In genomic region chr1:226691257-226691656, GRCh38 we compare ENCODE assay signal across 8 cellular contexts. TPM values are rescaled to one million over a fixed set of nuclear protein-coding genes. Genes with fewer than 3 reads are reported as not detected.
DNase-seq lines count a peak whose midpoint lies in the region; TF ChIP-seq lines count a peak whose summit lies in the region.

No MANE protein-coding gene starts in this region.

- H4K20me1 ChIP-seq in hepatocyte (ENCODE audit: insufficient read depth, poor library complexity, severe bottlenecking), result no peaks in the 10 kb centered on the region

- no peak overlapping the region for H2AFZ ChIP-seq in hepatocyte

- intact Hi-C loops in sigmoid colon (cut with DNase I), result loop anchor here (5.0 kb wide), 1 partner anchor 34 kb away; no protein-coding TSS in a partner anchor

- TF ChIP-seq EP300 in tibial nerve (IDR thresholded peaks at IDR 0.05), result no peak
- TF ChIP-seq EP300 in sigmoid colon (IDR thresholded peaks at IDR 0.05), result no peak

- H3K27ac ChIP-seq in hepatocyte (peak overlapping the region; percentile 76), tibial nerve (peak overlapping the region in 3 of 4 donors; percentile 40 to 78 (median 67)), sigmoid colon (peak overlapping the region in 1 of 4 donors; percentile 71)

- 73% methylated on average over 4 of the region's 4 CpGs for WGBS in hepatocyte (ENCODE audit: low lambda C conversion rate, missing lambda C conversion rate)
- WGBS in tibial nerve, 2 donors, result 20 to 25% methylated on average over 4 of the region's 4 CpGs
- WGBS in sigmoid colon, 2 donors, result 37 to 77% methylated on average over 4 of the region's 4 CpGs

- TF ChIP-seq POLR2A in tibial nerve (IDR thresholded peaks at IDR 0.05), result no peak
- no peak for TF ChIP-seq POLR2A in sigmoid colon (IDR thresholded peaks at IDR 0.05)

- TF ChIP-seq CTCF in hepatocyte (IDR thresholded peaks at IDR 0.05; ENCODE audit: poor library complexity), result no peak
- TF ChIP-seq CTCF in tibial nerve (IDR thresholded peaks at IDR 0.05), result no peak
- TF ChIP-seq CTCF in sigmoid colon (IDR thresholded peaks at IDR 0.05), result no peak

- H3K9me3 ChIP-seq in hepatocyte (ENCODE audit: low read depth), result no peaks in the 10 kb centered on the region
- H3K9me3 ChIP-seq in tibial nerve, result no peaks in the 10 kb centered on the region
- H3K9me3 ChIP-seq in sigmoid colon, result no peaks in the 10 kb centered on the region

- H3K36me3 ChIP-seq in hepatocyte (replicated peaks; ENCODE audit: insufficient read depth, low read depth), result no peaks in the 10 kb centered on the region
- H3K36me3 ChIP-seq in tibial nerve, result peaks cover 0 to 2% (median 0%) of the 10 kb centered on the region in 3 donors
- H3K36me3 ChIP-seq in sigmoid colon, result no peaks in the 10 kb centered on the region

- H3K4me2 ChIP-seq in hepatocyte, result no peak overlapping the region

- H3K4me3 ChIP-seq in hepatocyte (no peak overlapping the region), tibial nerve (no peak overlapping the region), sigmoid colon (no peak overlapping the region)

- no peaks in the 10 kb centered on the region for H3K79me2 ChIP-seq in hepatocyte

- peak; percentile 26 to 57 for DNase-seq in activated CD8-positive, alpha-beta memory T cell treated with anti-CD3 and anti-CD28 coated beads for 1 hour (ENCODE audit: extremely low read depth in 1 of 2, low read depth in 1 of 2)
- no peak for DNase-seq in activated CD8-positive, alpha-beta memory T cell treated with anti-CD3 and anti-CD28 coated beads, Interleukin-2, amount 50 U/mL, for 48 hours
- peak; percentile 33 to 39 for DNase-seq in activated CD4-positive, alpha-beta T cell treated with anti-CD3 and anti-CD28 coated beads, Interleukin-2, amount 50 U/mL, for 4 hours
- DNase-seq in hepatocyte (ENCODE audit: low spot score) (no peak), tibial nerve (ENCODE audit: low spot score in 2 of 2) (no peak), DMS 273 (lab: John Stamatoyannopoulos, UW; ENCODE audit: unreplicated experiment) (no peak), globus pallidus (ENCODE audit: low spot score) (no peak), sigmoid colon (no peak)

- H3K4me1 ChIP-seq in hepatocyte (ENCODE audit: insufficient read depth) (peaks cover 5% of the 10 kb centered on the region), tibial nerve (peaks cover 0 to 76% (median 55%) of the 10 kb centered on the region in 4 donors), sigmoid colon (peaks cover 0 to 98% (median 94%) of the 10 kb centered on the region in 4 donors)

- H3K27me3 ChIP-seq in hepatocyte (no peaks in the 10 kb centered on the region), tibial nerve (no peaks in the 10 kb centered on the region), sigmoid colon (no peaks in the 10 kb centered on the region)

- H3K9me2 ChIP-seq in hepatocyte (replicated peaks; ENCODE audit: insufficient read depth), result no peaks in the 10 kb centered on the region

RNA-seq across cellular contexts. Expression of gene ITPKB, which starts 47.8 kb away (rescaled TPM):
- total RNA-seq in hepatocyte (9.4 and 11.0 TPM in 2 replicates), tibial nerve (10 to 100 TPM; 49.2 to 82.0 (median 52.7) TPM), sigmoid colon (10 to 100 TPM; 52.4 to 80.9 (median 61.7) TPM)
- polyA plus RNA-seq in hepatocyte (7.4 and 13.8 TPM in 2 replicates), sigmoid colon (10 to 100 TPM in 1 of 3 donors, 1 to 10 TPM in 2; 1.4 to 20.4 (median 4.2) TPM)

Comparison
In these comparisons a context has a peak if more than half of its experiments do, and no peak if none do; other contexts are left out.
1. DNase-seq: peak in activated CD8-positive, alpha-beta memory T cell treated with anti-CD3 and anti-CD28 coated beads for 1 hour (2 of 2) and activated CD4-positive, alpha-beta T cell treated with anti-CD3 and anti-CD28 coated beads, Interleukin-2, amount 50 U/mL, for 4 hours (2 of 2); none in activated CD8-positive, alpha-beta memory T cell treated with anti-CD3 and anti-CD28 coated beads, Interleukin-2, amount 50 U/mL, for 48 hours (single experiment), hepatocyte (single experiment), tibial nerve (0 of 2), DMS 273 (single experiment), globus pallidus (single experiment) and sigmoid colon (single experiment).